In genomic region chr3:72077473-72078259, GRCh38 we compare ENCODE assay signal across 11 cellular contexts.
DNase-seq lines count a peak whose midpoint lies in the region; ATAC-seq and TF ChIP-seq lines count a peak whose summit lies in the region.
"Had no signal": no experiment of that assay in that cellular context is flagged by ENCODE, and none has a peak within 500 bp of the region (broad histone marks: within the 10 kb centered on the region; RNA-seq: fewer than 3 reads in every experiment).

No MANE protein-coding gene starts in this region.

- peak; percentile 16 for DNase-seq in GM10266 (ENCODE audit: extremely low spot score)
- peak; percentile 49 for DNase-seq in NOMO-1 treated with dmso at 0.1 percent for 144 hours (lab: John Stamatoyannopoulos, UW; ENCODE audit: unreplicated experiment)
- no peak for DNase-seq in tibial artery
- DNase-seq in RKO (ENCODE audit: low spot score): no peak
- no peak for DNase-seq in amniotic stem cell (lab: John Stamatoyannopoulos, UW)
- no peak for DNase-seq in left ventricle myocardium superior
- DNase-seq: activated CD4-positive, CD25-positive, alpha-beta regulatory T cell treated with anti-CD3 and anti-CD28 coated beads, Interleukin-2, amount 50 U/mL, for 72 hours; BE2C had no signal

- H3K4me3 ChIP-seq in tibial artery: no peak overlapping the region

- no peak overlapping the region for H3K27ac ChIP-seq in tibial artery
- H3K27ac ChIP-seq: parathyroid adenoma had no signal

- no peaks in the 10 kb centered on the region for H3K27me3 ChIP-seq in tibial artery
- H3K27me3 ChIP-seq: BE2C had no signal

- intact Hi-C loops in tibial artery (cut with DNase I; ENCODE audit: low total_unique reads) (no loop called here), left ventricle myocardium superior (cut with micrococcal nuclease) (no loop called here)

- no peak for TF ChIP-seq CTCF in GM10266 (IDR thresholded peaks at IDR 0.05; ENCODE audit: control insufficient read depth, insufficient read depth, low read depth, missing control alignments)
- TF ChIP-seq CTCF in tibial artery (IDR thresholded peaks at IDR 0.05): no peak

- ATAC-seq in GM19463 (IDR thresholded peaks at IDR 0.05; ENCODE audit: unreplicated experiment) (peak; percentile 44), HG03095 (IDR thresholded peaks at IDR 0.05; ENCODE audit: unreplicated experiment) (peak; percentile 43), left ventricle myocardium superior (no peak)

- H3K36me3 ChIP-seq in tibial artery: no peaks in the 10 kb centered on the region
- H3K36me3 ChIP-seq: BE2C had no signal

- peaks cover 0 to 6% (median 0%) of the 10 kb centered on the region in 3 donors for H3K9me3 ChIP-seq in tibial artery
- H3K9me3 ChIP-seq: BE2C had no signal

- no peaks in the 10 kb centered on the region for H3K4me1 ChIP-seq in tibial artery
- H3K4me1 ChIP-seq: BE2C, parathyroid adenoma had no signal

Comparison
In these comparisons a context has a peak if more than half of its experiments do, and no peak if none do; other contexts are left out.
1. DNase-seq: peak in GM10266 (single experiment) and NOMO-1 treated with dmso at 0.1 percent for 144 hours (single experiment); none in tibial artery (0 of 2), RKO (single experiment), amniotic stem cell (single experiment) and left ventricle myocardium superior (single experiment).